22 cellular contexts compared by ENCODE assay signal in genomic region chr7:17498230-17498629, GRCh38.
"Had no signal": no experiment of that assay in that cellular context is flagged by ENCODE, and none has a peak within 500 bp of the region (broad histone marks: within the 10 kb centered on the region; RNA-seq: fewer than 3 reads in every experiment).

No MANE protein-coding gene starts in this region.

- H3K4me1 Mint-ChIP-seq: activated naive CD4-positive, alpha-beta T cell treated with anti-CD3 and anti-CD28 coated beads, Interleukin-2, amount 50 U/mL, for 24 hours; immature natural killer cell had no signal

- H3K9me3 Mint-ChIP-seq: activated naive CD4-positive, alpha-beta T cell treated with anti-CD3 and anti-CD28 coated beads, Interleukin-2, amount 50 U/mL, for 24 hours; natural killer cell treated with Interleukin-12 subunit alpha and Interleukin-12 subunit beta and Interleukin-15 and Interleukin-18, amount 100 ng/mL, for 72 hours; stimulated activated naive CD8-positive, alpha-beta T cell treated with anti-CD3 and anti-CD28 coated beads, Interleukin-15, Interleukin-2, amounts not matched to agents 100 ng/mL and 50 ng/mL, for 24 hours; T-helper 2 cell treated with Interferon-gamma antibody and Interleukin-4, amounts not matched to agents 5 μg/mL and 100 μg/mL, for 36 hours had no signal

- DNase-seq: activated CD4-positive, alpha-beta T cell treated with anti-CD3 and anti-CD28 coated beads for 1 hour; activated CD4-positive, alpha-beta T cell treated with anti-CD3 and anti-CD28 coated beads, Interleukin-2, amount 50 U/mL, for 1 hour; activated CD8-positive, alpha-beta T cell treated with anti-CD3 and anti-CD28 coated beads, Interleukin-2, amount 10 ng/mL, durations not matched to agents 7 days and 5 days; activated gamma-delta T cell treated with Interleukin-2 at 50 U/mL for 16 hours; activated T-cell treated with anti-CD3 and anti-CD28 coated beads, Interleukin-2, amount 50 U/mL, for 1 hour; adrenal gland; central memory CD4-positive, alpha-beta T cell; effector memory CD4-positive, alpha-beta T cell; foreskin melanocyte; immature natural killer cell; kidney glomerular epithelial cell; left ventricle myocardium superior; pancreas; psoas muscle; stimulated activated CD4-positive, alpha-beta T cell treated with anti-CD3 and anti-CD28 coated beads, Interleukin-1b, Interleukin-23, amount 100 ng/mL, for 48 hours; substantia nigra; tibial artery; WERI-Rb-1 had no signal

- H3K4me3 Mint-ChIP-seq: activated CD8-positive, alpha-beta T cell treated with anti-CD3 and anti-CD28 coated beads, Interleukin-2, amount 10 ng/mL, durations not matched to agents 7 days and 5 days; activated naive CD4-positive, alpha-beta T cell treated with anti-CD3 and anti-CD28 coated beads, Interleukin-2, amount 50 U/mL, for 24 hours; immature natural killer cell; natural killer cell treated with Interleukin-12 subunit alpha and Interleukin-12 subunit beta and Interleukin-15 and Interleukin-18, amount 100 ng/mL, for 72 hours; stimulated activated naive CD8-positive, alpha-beta T cell treated with anti-CD3 and anti-CD28 coated beads, Interleukin-15, Interleukin-2, amounts not matched to agents 100 ng/mL and 50 ng/mL, for 24 hours; T-helper 2 cell treated with Interferon-gamma antibody and Interleukin-4, amounts not matched to agents 5 μg/mL and 100 μg/mL, for 36 hours had no signal

- H3K27ac Mint-ChIP-seq: activated CD8-positive, alpha-beta T cell treated with anti-CD3 and anti-CD28 coated beads, Interleukin-2, amount 10 ng/mL, durations not matched to agents 7 days and 5 days; activated naive CD4-positive, alpha-beta T cell treated with anti-CD3 and anti-CD28 coated beads, Interleukin-2, amount 50 U/mL, for 24 hours; immature natural killer cell; natural killer cell treated with Interleukin-12 subunit alpha and Interleukin-12 subunit beta and Interleukin-15 and Interleukin-18, amount 100 ng/mL, for 72 hours; stimulated activated naive CD8-positive, alpha-beta T cell treated with anti-CD3 and anti-CD28 coated beads, Interleukin-15, Interleukin-2, amounts not matched to agents 100 ng/mL and 50 ng/mL, for 24 hours; T-helper 2 cell treated with Interferon-gamma antibody and Interleukin-4, amounts not matched to agents 5 μg/mL and 100 μg/mL, for 36 hours had no signal

- ATAC-seq: activated CD8-positive, alpha-beta T cell treated with anti-CD3 and anti-CD28 coated beads, Interleukin-2, amount 10 ng/mL, durations not matched to agents 7 days and 5 days; left ventricle myocardium superior; natural killer cell treated with Interleukin-12 subunit alpha and Interleukin-12 subunit beta and Interleukin-15 and Interleukin-18, amount 100 ng/mL, for 72 hours; psoas muscle had no signal

- H3K27me3 Mint-ChIP-seq: activated naive CD4-positive, alpha-beta T cell treated with anti-CD3 and anti-CD28 coated beads, Interleukin-2, amount 50 U/mL, for 24 hours; natural killer cell treated with Interleukin-12 subunit alpha and Interleukin-12 subunit beta and Interleukin-15 and Interleukin-18, amount 100 ng/mL, for 72 hours had no signal

- H3K36me3 Mint-ChIP-seq: activated naive CD4-positive, alpha-beta T cell treated with anti-CD3 and anti-CD28 coated beads, Interleukin-2, amount 50 U/mL, for 24 hours; immature natural killer cell; natural killer cell treated with Interleukin-12 subunit alpha and Interleukin-12 subunit beta and Interleukin-15 and Interleukin-18, amount 100 ng/mL, for 72 hours had no signal
